Comparison of ENCODE assay signal across 8 cellular contexts in the genomic region with DNA sequence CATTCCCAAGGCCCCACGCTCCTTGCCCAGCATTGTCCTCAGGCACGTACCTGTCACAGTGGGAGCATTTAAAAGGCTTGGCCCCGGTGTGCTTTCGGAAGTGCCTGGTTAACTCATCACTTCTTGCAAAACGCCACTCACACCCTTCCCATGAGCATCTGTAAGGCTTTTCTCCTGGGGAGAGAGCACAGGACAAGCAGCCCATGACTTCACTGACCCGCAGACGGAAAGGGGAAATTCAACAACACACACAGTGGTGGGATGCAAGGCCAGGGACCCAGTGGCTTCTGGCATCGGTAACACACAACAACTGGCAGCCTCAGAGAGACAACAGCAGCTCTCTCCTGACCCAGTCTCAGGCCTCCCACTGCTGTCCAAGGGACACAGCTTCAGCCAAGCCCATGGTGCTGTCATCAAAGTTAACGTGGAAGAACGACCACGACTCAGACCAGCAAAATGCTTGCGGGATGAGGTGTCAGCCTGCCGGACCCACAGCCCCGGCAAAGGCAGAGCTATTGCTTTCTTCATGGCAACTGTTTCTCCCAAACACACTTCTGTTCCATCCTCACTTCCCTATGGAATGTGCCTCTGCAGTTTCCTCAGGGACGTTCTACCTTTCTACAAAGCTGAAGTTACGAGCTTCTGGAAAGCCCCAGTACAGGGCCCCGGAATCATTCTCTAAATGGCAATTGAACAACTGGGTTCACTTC. TPM values are rescaled to one million over a fixed set of nuclear protein-coding genes. Genes with fewer than 3 reads are reported as not detected.
DNase-seq lines count a peak whose midpoint lies in the region; ATAC-seq and TF ChIP-seq lines count a peak whose summit lies in the region.

No MANE protein-coding gene starts in this region.

- no peaks in the 10 kb centered on the region for H3K27me3 ChIP-seq in CD8-positive, alpha-beta T cell (ENCODE audit: insufficient read depth, low read length)
- no peaks in the 10 kb centered on the region for H3K27me3 ChIP-seq in SJSA1 (replicated peaks)

- H3K4me3 Mint-ChIP-seq in CD8-positive, alpha-beta T cell, result peak overlapping the region; percentile 97
- H3K4me3 Mint-ChIP-seq in osteocyte (ENCODE audit: unreplicated experiment), result peak overlapping the region; percentile 97

- intact Hi-C loops in CD8-positive, alpha-beta T cell (cut with DNase I, micrococcal nuclease), result loop anchor here (2.0 to 5.0 kb wide), 4 partner anchors 95 to 608 kb away; a partner anchor contains a TSS

- no peaks in the 10 kb centered on the region for H3K9me3 Mint-ChIP-seq in CD8-positive, alpha-beta T cell
- no peaks in the 10 kb centered on the region for H3K9me3 Mint-ChIP-seq in osteocyte (ENCODE audit: unreplicated experiment)

- peak overlapping the region; percentile 80 for H3K4me3 ChIP-seq in CD8-positive, alpha-beta T cell (ENCODE audit: low read depth, low read length)
- no peak overlapping the region for H3K4me3 ChIP-seq in SJSA1

- POLR2A ChIA-PET in CD8-positive, alpha-beta T cell (lab: Charles Lee), result interaction anchor here (1.4 to 6.1 kb wide), 2 partner anchors 167 to 171 kb away, joined by 8 to 38 read pairs; no protein-coding TSS in a partner anchor

- peak overlapping the region; percentile 91 for H3K27ac ChIP-seq in CD8-positive, alpha-beta T cell (ENCODE audit: low read depth, low read length)
- H3K27ac ChIP-seq in SJSA1, result peak overlapping the region; percentile 98
- H3K27ac ChIP-seq in epithelial cell of prostate, result peak overlapping the region; percentile 100

- H3K27me3 Mint-ChIP-seq in CD8-positive, alpha-beta T cell (ENCODE audit: low read depth), result no peaks in the 10 kb centered on the region
- H3K27me3 Mint-ChIP-seq in osteocyte (ENCODE audit: unreplicated experiment), result no peaks in the 10 kb centered on the region

- peaks cover 67% of the 10 kb centered on the region for H3K4me1 ChIP-seq in CD8-positive, alpha-beta T cell (ENCODE audit: insufficient read depth, low read length)
- peaks cover 73% of the 10 kb centered on the region for H3K4me1 ChIP-seq in SJSA1 (replicated peaks)

- peaks cover 73% of the 10 kb centered on the region for H3K4me1 Mint-ChIP-seq in CD8-positive, alpha-beta T cell (ENCODE audit: low read depth)
- H3K4me1 Mint-ChIP-seq in osteocyte (ENCODE audit: unreplicated experiment), result peaks cover 67% of the 10 kb centered on the region

- no peaks in the 10 kb centered on the region for H3K9me3 ChIP-seq in CD8-positive, alpha-beta T cell (ENCODE audit: low read length)
- no peaks in the 10 kb centered on the region for H3K9me3 ChIP-seq in SJSA1 (replicated peaks)

- CTCF ChIA-PET in CD8-positive, alpha-beta T cell (lab: Charles Lee), result interaction anchor here (1.3 kb wide), 1 partner anchor 30 kb away, joined by 3 read pairs; no protein-coding TSS in a partner anchor

- TF ChIP-seq CTCF in CD8-positive, alpha-beta T cell (IDR thresholded peaks at IDR 0.05), result no peak
- no peak for TF ChIP-seq CTCF in osteocyte (IDR thresholded peaks at IDR 0.05)

- H3K27ac Mint-ChIP-seq in CD8-positive, alpha-beta T cell, result peak overlapping the region; percentile 98
- peak overlapping the region; percentile 99 for H3K27ac Mint-ChIP-seq in osteocyte (ENCODE audit: unreplicated experiment)

- peaks cover 23% of the 10 kb centered on the region for H3K36me3 ChIP-seq in CD8-positive, alpha-beta T cell (ENCODE audit: insufficient read depth, low read length)
- H3K36me3 ChIP-seq in SJSA1, result peaks cover 91% of the 10 kb centered on the region

- H3K36me3 Mint-ChIP-seq in CD8-positive, alpha-beta T cell, result peaks cover 89% of the 10 kb centered on the region
- H3K36me3 Mint-ChIP-seq in osteocyte (ENCODE audit: unreplicated experiment), result peaks cover 89% of the 10 kb centered on the region

- ATAC-seq in CD8-positive, alpha-beta T cell, result no peak
- no peak for ATAC-seq in HG02571 (IDR thresholded peaks at IDR 0.05; ENCODE audit: unreplicated experiment)

- DNase-seq in CD8-positive, alpha-beta T cell, result no peak
- DNase-seq in SJSA1 (ENCODE audit: low read depth in 1 of 2, low spot score in 2 of 2), result peak in 1 of 2 experiments; percentile 75
- DNase-seq in epithelial cell of prostate (ENCODE audit: low read depth, low spot score), result no peak
- no peak for DNase-seq in osteocyte (ENCODE audit: extremely low spot score, unreplicated experiment)
- DNase-seq in activated effector memory CD4-positive, alpha-beta T cell treated with anti-CD3 and anti-CD28 coated beads, Interleukin-2, amount 50 U/mL, for 16 hours, result no peak
- DNase-seq in DMS153 (lab: John Stamatoyannopoulos, UW), result no peak
- no peak for DNase-seq in HuH-7 (ENCODE audit: low spot score)

RNA-seq across cellular contexts. Expression of a gene that starts 4.8 kb away (rescaled TPM):
- total RNA-seq in CD8-positive, alpha-beta T cell, result 100 to 1,000 TPM; 552 to 566 TPM
- 18.0 and 21.3 TPM in 2 replicates for total RNA-seq in SJSA1 (2014; rRNA removed; shearing (Covaris generic))
- 263 and 341 TPM in 2 replicates for total RNA-seq in osteocyte

Comparison
In these comparisons a context has a peak if more than half of its experiments do, and no peak if none do; other contexts are left out.
1. RNA of a gene that starts 4.8 kb away (total RNA-seq): 552 to 566 TPM in CD8-positive, alpha-beta T cell and 263 to 341 TPM in osteocyte; 18.0 to 21.3 TPM in SJSA1; every median in the first group is over 10 times any median in the second.
2. Peak in every context shown above with its lines, with median percentiles within 50 percentile points of each other: H3K27ac ChIP-seq.